In the genomic region with DNA sequence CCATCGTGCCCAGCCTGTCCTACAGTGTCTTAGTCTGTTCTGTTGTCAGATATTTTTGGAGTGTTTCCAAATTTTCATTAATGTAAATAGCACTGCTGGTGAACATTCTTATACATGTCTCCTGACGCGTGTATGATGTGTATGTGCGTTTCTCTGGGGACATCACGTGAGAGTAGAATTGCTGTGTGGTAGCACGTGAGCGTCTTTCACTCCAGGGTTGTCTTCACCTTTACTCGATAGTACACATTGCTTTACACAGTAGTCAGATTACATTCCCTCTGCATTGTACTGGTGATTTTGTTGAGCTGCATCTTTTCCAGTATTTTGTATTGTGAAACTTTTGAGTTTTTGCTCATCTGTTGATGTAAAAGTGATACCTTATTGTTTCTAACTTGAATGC, we compare ENCODE assay signal across 14 cellular contexts. TPM values are rescaled to one million over a fixed set of nuclear protein-coding genes. Genes with fewer than 3 reads are reported as not detected.
DNase-seq lines count a peak whose midpoint lies in the region; TF ChIP-seq lines count a peak whose summit lies in the region.
"Had no signal": no experiment of that assay in that cellular context is flagged by ENCODE, and none has a peak within 500 bp of the region (broad histone marks: within the 10 kb centered on the region; RNA-seq: fewer than 3 reads in every experiment).

No MANE protein-coding gene starts in this region.

- DNase-seq in activated naive CD4-positive, alpha-beta T cell treated with Interleukin-2 at 50 U/mL for 16 hours: no peak
- no peak for DNase-seq in PC-9
- peak; percentile 63 for DNase-seq in skeletal muscle cell (ENCODE audit: low read depth)
- DNase-seq in RWPE1 (ENCODE audit: low spot score): no peak
- no peak for DNase-seq in H4 (ENCODE audit: low spot score)
- no peak for DNase-seq in anterior cingulate cortex (lab: John Stamatoyannopoulos, UW)
- DNase-seq: body of pancreas, DMS153, GM23248, kidney, NCI-H1105, NCI-H2171 treated with DMSO at 0.1 percent for 48 hours had no signal

- peaks cover 79% of the 10 kb centered on the region for H3K4me1 ChIP-seq in PC-9 (replicated peaks; ENCODE audit: insufficient read depth)

- H4K20me1 ChIP-seq in PC-9 (ENCODE audit: insufficient read depth): no peaks in the 10 kb centered on the region

- H3K9me3 ChIP-seq in PC-9 (ENCODE audit: insufficient read depth, low read depth): no peaks in the 10 kb centered on the region
- H3K9me3 ChIP-seq: body of pancreas had no signal

- peaks cover 4% of the 10 kb centered on the region for H3F3A ChIP-seq in PC-9 (ENCODE audit: insufficient read depth, low read depth)

- H3K27me3 Mint-ChIP-seq in activated naive CD4-positive, alpha-beta T cell treated with anti-CD3 and anti-CD28 coated beads, Interleukin-2, amount 50 U/mL, for 24 hours: no peaks in the 10 kb centered on the region
- H3K27me3 Mint-ChIP-seq in dendritic cell treated with granulocyte-macrophage colony-stimulating factor and Interleukin-4, amounts not matched to agents 40 ng/mL and 50 ng/mL, for 4 days: no peaks in the 10 kb centered on the region

- no peaks in the 10 kb centered on the region for H3K9me2 ChIP-seq in PC-9 (ENCODE audit: insufficient read depth)

- no peak overlapping the region for H2AFZ ChIP-seq in PC-9
- H2AFZ ChIP-seq: GM23248 had no signal

- no peaks in the 10 kb centered on the region for H3K36me3 Mint-ChIP-seq in activated naive CD4-positive, alpha-beta T cell treated with anti-CD3 and anti-CD28 coated beads, Interleukin-2, amount 50 U/mL, for 24 hours
- H3K36me3 Mint-ChIP-seq in dendritic cell treated with granulocyte-macrophage colony-stimulating factor and Interleukin-4, amounts not matched to agents 40 ng/mL and 50 ng/mL, for 4 days (ENCODE audit: low read depth): peaks cover 35% of the 10 kb centered on the region

- no peak overlapping the region for H3K4me3 ChIP-seq in PC-9
- no peak overlapping the region for H3K4me3 ChIP-seq in skeletal muscle cell (ENCODE audit: low read depth, low read length)
- H3K4me3 ChIP-seq: body of pancreas, GM23248 had no signal

- H3K4me1 Mint-ChIP-seq in activated naive CD4-positive, alpha-beta T cell treated with anti-CD3 and anti-CD28 coated beads, Interleukin-2, amount 50 U/mL, for 24 hours: peaks cover 26% of the 10 kb centered on the region
- peaks cover 74% of the 10 kb centered on the region for H3K4me1 Mint-ChIP-seq in dendritic cell treated with granulocyte-macrophage colony-stimulating factor and Interleukin-4, amounts not matched to agents 40 ng/mL and 50 ng/mL, for 4 days (ENCODE audit: low read depth)

- H3K27ac ChIP-seq in PC-9 (peak overlapping the region; percentile 19; the same call in 1 of the 2 replicates), RWPE1 (no peak overlapping the region)
- H3K27ac ChIP-seq: body of pancreas, GM23248 had no signal

- H3K79me2 ChIP-seq in PC-9 (ENCODE audit: low read depth): peaks cover 83% of the 10 kb centered on the region

- no peaks in the 10 kb centered on the region for H3K9me3 Mint-ChIP-seq in activated naive CD4-positive, alpha-beta T cell treated with anti-CD3 and anti-CD28 coated beads, Interleukin-2, amount 50 U/mL, for 24 hours
- H3K9me3 Mint-ChIP-seq in dendritic cell treated with granulocyte-macrophage colony-stimulating factor and Interleukin-4, amounts not matched to agents 40 ng/mL and 50 ng/mL, for 4 days: no peaks in the 10 kb centered on the region

- no TSS peak for BruUV-seq in PC-9 (replicated peaks; lab: Mats Ljungman, UMichigan)

- CTCF ChIA-PET in PC-9 (lab: Charles Lee) (no interaction called here), RWPE1 (lab: Yijun Ruan, JAX) (interaction anchor here (0.7 kb wide), 1 partner anchor 980 kb away, joined by 3 read pairs; no protein-coding TSS in a partner anchor)

- no peak for TF ChIP-seq CTCF in PC-9 (conservative IDR thresholded peaks at IDR 0.05)
- no peak for TF ChIP-seq CTCF in RWPE1 (conservative IDR thresholded peaks at IDR 0.05; ENCODE audit: low read depth)

- POLR2A ChIA-PET in PC-9 (lab: Charles Lee; ENCODE audit: unreplicated experiment): interaction anchor here (0.6 to 0.7 kb wide), 2 partner anchors 22 to 38 kb away, joined by 3 to 5 read pairs; no protein-coding TSS in a partner anchor
- POLR2A ChIA-PET in RWPE1 (lab: Yijun Ruan, JAX; ENCODE audit: low non-redundant PET): no interaction called here

- peak overlapping the region; percentile 80 for H3K4me3 Mint-ChIP-seq in activated naive CD4-positive, alpha-beta T cell treated with anti-CD3 and anti-CD28 coated beads, Interleukin-2, amount 50 U/mL, for 24 hours
- H3K4me3 Mint-ChIP-seq in dendritic cell treated with granulocyte-macrophage colony-stimulating factor and Interleukin-4, amounts not matched to agents 40 ng/mL and 50 ng/mL, for 4 days: no peak overlapping the region

- H3K27me3 ChIP-seq in PC-9 (ENCODE audit: insufficient read depth, low read depth): no peaks in the 10 kb centered on the region
- H3K27me3 ChIP-seq: body of pancreas had no signal

- H3K27ac Mint-ChIP-seq in activated naive CD4-positive, alpha-beta T cell treated with anti-CD3 and anti-CD28 coated beads, Interleukin-2, amount 50 U/mL, for 24 hours: no peak overlapping the region
- peak overlapping the region; percentile 55 for H3K27ac Mint-ChIP-seq in dendritic cell treated with granulocyte-macrophage colony-stimulating factor and Interleukin-4, amounts not matched to agents 40 ng/mL and 50 ng/mL, for 4 days

- H3K36me3 ChIP-seq in PC-9 (ENCODE audit: low read depth): no peaks in the 10 kb centered on the region; the same call in 1 of the 2 replicates

- intact Hi-C loops in PC-9 (cut with micrococcal nuclease; ENCODE audit: unreplicated experiment): loop anchor here (2.0 kb wide), 1 partner anchor 59 kb away; a partner anchor contains a TSS
- intact Hi-C loops in dendritic cell treated with granulocyte-macrophage colony-stimulating factor and Interleukin-4, amounts not matched to agents 40 ng/mL and 50 ng/mL, for 4 days (cut with micrococcal nuclease): no loop called here

- 0 out of 2 replicates have a peak overlapping the region, but pooled peaks have one; percentile 34 for H3K4me2 ChIP-seq in PC-9

RNA-seq across cellular contexts. Expression of a gene that starts 60.0 kb away (rescaled TPM):
- 21.7 and 27.5 TPM in 2 replicates for total RNA-seq in PC-9 (2021)
- 9.5 and 10.3 TPM in 2 replicates for total RNA-seq in H4 (2014; rRNA removed; shearing (Covaris generic))
